ENCODE assay signal across 2 cellular contexts in genomic region chr7:128873234-128873633, GRCh38.
TF ChIP-seq lines count a peak whose summit lies in the region.

No MANE protein-coding gene starts in this region.

TF ChIP-seq in GM23338, 12 proteins besides CTCF, POLR2A, EP300 and RAD21 (continued from another document):
- TF ChIP-seq, protein P1, sequence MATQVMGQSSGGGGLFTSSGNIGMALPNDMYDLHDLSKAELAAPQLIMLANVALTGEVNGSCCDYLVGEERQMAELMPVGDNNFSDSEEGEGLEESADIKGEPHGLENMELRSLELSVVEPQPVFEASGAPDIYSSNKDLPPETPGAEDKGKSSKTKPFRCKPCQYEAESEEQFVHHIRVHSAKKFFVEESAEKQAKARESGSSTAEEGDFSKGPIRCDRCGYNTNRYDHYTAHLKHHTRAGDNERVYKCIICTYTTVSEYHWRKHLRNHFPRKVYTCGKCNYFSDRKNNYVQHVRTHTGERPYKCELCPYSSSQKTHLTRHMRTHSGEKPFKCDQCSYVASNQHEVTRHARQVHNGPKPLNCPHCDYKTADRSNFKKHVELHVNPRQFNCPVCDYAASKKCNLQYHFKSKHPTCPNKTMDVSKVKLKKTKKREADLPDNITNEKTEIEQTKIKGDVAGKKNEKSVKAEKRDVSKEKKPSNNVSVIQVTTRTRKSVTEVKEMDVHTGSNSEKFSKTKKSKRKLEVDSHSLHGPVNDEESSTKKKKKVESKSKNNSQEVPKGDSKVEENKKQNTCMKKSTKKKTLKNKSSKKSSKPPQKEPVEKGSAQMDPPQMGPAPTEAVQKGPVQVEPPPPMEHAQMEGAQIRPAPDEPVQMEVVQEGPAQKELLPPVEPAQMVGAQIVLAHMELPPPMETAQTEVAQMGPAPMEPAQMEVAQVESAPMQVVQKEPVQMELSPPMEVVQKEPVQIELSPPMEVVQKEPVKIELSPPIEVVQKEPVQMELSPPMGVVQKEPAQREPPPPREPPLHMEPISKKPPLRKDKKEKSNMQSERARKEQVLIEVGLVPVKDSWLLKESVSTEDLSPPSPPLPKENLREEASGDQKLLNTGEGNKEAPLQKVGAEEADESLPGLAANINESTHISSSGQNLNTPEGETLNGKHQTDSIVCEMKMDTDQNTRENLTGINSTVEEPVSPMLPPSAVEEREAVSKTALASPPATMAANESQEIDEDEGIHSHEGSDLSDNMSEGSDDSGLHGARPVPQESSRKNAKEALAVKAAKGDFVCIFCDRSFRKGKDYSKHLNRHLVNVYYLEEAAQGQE (IDR thresholded peaks at IDR 0.05; ENCODE audit: unreplicated experiment): no peak
- TF ChIP-seq CREB1 (CRISPR knock-in tag; IDR thresholded peaks at IDR 0.05; ENCODE audit: low read depth): no peak

TF ChIP-seq in HCT116, 20 proteins besides CTCF, POLR2A, EP300 and RAD21 (continued from another document):
- TF ChIP-seq TCF7L2 (IDR thresholded peaks at IDR 0.05; ENCODE audit: borderline replicate concordance, extremely low read depth, insufficient read depth, insufficient read length) (no peak), JUND (IDR thresholded peaks at IDR 0.05) (no peak), CEBPB (IDR thresholded peaks at IDR 0.05; ENCODE audit: low read depth) (no peak), EGR1 (IDR thresholded peaks at IDR 0.05; ENCODE audit: low read depth) (no peak), YY1 (IDR thresholded peaks at IDR 0.05; ENCODE audit: extremely low read depth, insufficient replicate concordance, low read depth, low read length) (no peak), EZH2 (IDR thresholded peaks at IDR 0.05) (no peak), SIN3A (IDR thresholded peaks at IDR 0.05; ENCODE audit: low read depth) (no peak), MAX (IDR thresholded peaks at IDR 0.05) (no peak), CBX3 (IDR thresholded peaks at IDR 0.05; ENCODE audit: low read depth) (no peak), ELF1 (IDR thresholded peaks at IDR 0.05; ENCODE audit: borderline replicate concordance, low read depth) (no peak), SP1 (IDR thresholded peaks at IDR 0.05; ENCODE audit: low read depth) (no peak)
- TF ChIP-seq, protein P2, sequence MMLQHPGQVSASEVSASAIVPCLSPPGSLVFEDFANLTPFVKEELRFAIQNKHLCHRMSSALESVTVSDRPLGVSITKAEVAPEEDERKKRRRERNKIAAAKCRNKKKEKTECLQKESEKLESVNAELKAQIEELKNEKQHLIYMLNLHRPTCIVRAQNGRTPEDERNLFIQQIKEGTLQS (IDR thresholded peaks at IDR 0.05): no peak
- TF ChIP-seq, protein P1 (IDR thresholded peaks at IDR 0.05; ENCODE audit: low read depth): no peak
